ENCODE assay signal across 1 cellular context in the genomic region with DNA sequence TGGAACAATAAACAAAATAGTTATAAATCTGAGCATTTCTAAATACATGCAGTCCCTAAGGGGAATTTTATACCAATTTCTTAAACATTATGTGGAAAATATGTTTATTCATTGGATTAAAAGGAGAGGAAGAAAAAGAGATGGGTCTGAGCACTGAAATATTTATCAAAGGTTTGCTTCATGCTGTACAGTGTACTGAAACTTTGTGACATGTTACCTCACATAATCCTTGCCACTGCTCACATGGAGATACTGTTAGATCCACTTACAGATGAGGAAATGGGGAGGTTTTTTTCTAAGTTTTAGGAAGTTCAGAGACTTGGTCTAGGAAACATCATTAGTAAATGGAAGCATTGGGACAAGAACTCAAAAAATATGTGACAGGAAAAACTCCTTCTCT.
TF ChIP-seq lines count a peak whose summit lies in the region.

No MANE protein-coding gene starts in this region.

TF ChIP-seq in IMR-90, 13 proteins besides CTCF, POLR2A, EP300 and RAD21 (continued from another document):
- TF ChIP-seq, protein P1, sequence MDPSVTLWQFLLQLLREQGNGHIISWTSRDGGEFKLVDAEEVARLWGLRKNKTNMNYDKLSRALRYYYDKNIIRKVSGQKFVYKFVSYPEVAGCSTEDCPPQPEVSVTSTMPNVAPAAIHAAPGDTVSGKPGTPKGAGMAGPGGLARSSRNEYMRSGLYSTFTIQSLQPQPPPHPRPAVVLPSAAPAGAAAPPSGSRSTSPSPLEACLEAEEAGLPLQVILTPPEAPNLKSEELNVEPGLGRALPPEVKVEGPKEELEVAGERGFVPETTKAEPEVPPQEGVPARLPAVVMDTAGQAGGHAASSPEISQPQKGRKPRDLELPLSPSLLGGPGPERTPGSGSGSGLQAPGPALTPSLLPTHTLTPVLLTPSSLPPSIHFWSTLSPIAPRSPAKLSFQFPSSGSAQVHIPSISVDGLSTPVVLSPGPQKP (IDR thresholded peaks at IDR 0.05; ENCODE audit: borderline replicate concordance, low read depth, low read length): no peak
